ENCODE assay signal across 28 cellular contexts in genomic region chrX:20488473-20488872, GRCh38.
"Had no signal": no experiment of that assay in that cellular context is flagged by ENCODE, and none has a peak within 500 bp of the region (broad histone marks: within the 10 kb centered on the region; RNA-seq: fewer than 3 reads in every experiment).

No MANE protein-coding gene starts in this region.

- H3K27me3 ChIP-seq: colonic mucosa, esophagus muscularis mucosa, esophagus squamous epithelium, foreskin keratinocyte, gastrocnemius medialis, gastroesophageal sphincter, heart left ventricle had no signal

- H3K9me3 ChIP-seq: colonic mucosa, esophagus muscularis mucosa, esophagus squamous epithelium, gastrocnemius medialis, gastroesophageal sphincter had no signal

- H3K4me1 ChIP-seq: colonic mucosa, esophagus muscularis mucosa, esophagus squamous epithelium, gastrocnemius medialis, gastroesophageal sphincter, heart left ventricle, heart right ventricle had no signal

- FAIRE-seq: colon, endometrium, endothelial cell of umbilical vein, frontal cortex had no signal

- H3K27ac ChIP-seq: colonic mucosa, coronary artery, epithelial cell of prostate, esophagus muscularis mucosa, esophagus squamous epithelium, foreskin keratinocyte, gastrocnemius medialis, gastroesophageal sphincter, heart left ventricle, heart right ventricle had no signal

- H3K4me3 ChIP-seq: colonic mucosa, coronary artery, dorsolateral prefrontal cortex, esophagus muscularis mucosa, esophagus squamous epithelium, gastrocnemius medialis, gastroesophageal sphincter, heart left ventricle, heart right ventricle had no signal

- ATAC-seq: effector memory CD8-positive, alpha-beta T cell; esophagus mucosa; foreskin keratinocyte; gastrocnemius medialis; gastroesophageal sphincter; heart left ventricle; heart right ventricle had no signal

- H3K36me3 ChIP-seq: colonic mucosa, esophagus muscularis mucosa, esophagus squamous epithelium, gastrocnemius medialis, gastroesophageal sphincter, heart left ventricle, heart right ventricle had no signal

- DNase-seq: colonic mucosa; cortex of kidney; dermis blood vessel endothelial cell; dorsolateral prefrontal cortex; effector CD4-positive, alpha-beta T cell; effector CD8-positive, alpha-beta T cell; effector memory CD4-positive, alpha-beta T cell; effector memory CD8-positive, alpha-beta T cell; endodermal cell; erythroblast; esophagus squamous epithelium; foreskin fibroblast; foreskin keratinocyte; foreskin melanocyte; gastrocnemius medialis; glutamatergic neuron; head of caudate nucleus; heart left ventricle; heart right ventricle had no signal
